Comparison of ENCODE assay signal across 8 cellular contexts in genomic region chr12:124548854-124549378, GRCh38. TPM values are rescaled to one million over a fixed set of nuclear protein-coding genes. Genes with fewer than 3 reads are reported as not detected.
A peak's percentile ranks its signal among the peaks of the same experiment; 100 is the strongest.
DNase-seq lines count a peak whose midpoint lies in the region; ATAC-seq lines count a peak whose summit lies in the region.

No MANE protein-coding gene starts in this region.

- no peaks in the 10 kb centered on the region for H3K27me3 ChIP-seq in neuronal stem cell (ENCODE audit: control insufficient read depth in 3 of 3, insufficient read depth in 3 of 3, low read depth in 1 of 3, low read length in 3 of 3)

- in situ Hi-C loops in ACHN (cut with HindIII; ENCODE audit: low pct_ligation_motif_present, low pct_unique_long_range_greater_than_20kb, low sequenced_read_pairs), result no loop called here

- H3K4me2 ChIP-seq in neuronal stem cell (ENCODE audit: insufficient read depth, low read length, poor library complexity, severe bottlenecking), result no peak overlapping the region

- no peak overlapping the region for H3K23ac ChIP-seq in neuronal stem cell (ENCODE audit: low read depth, low read length, poor library complexity)

- peak overlapping the region; percentile 87 for H3K18ac ChIP-seq in neuronal stem cell (ENCODE audit: low read length)

- H3K9me3 ChIP-seq in neuronal stem cell (replicated peaks in 1 of 2; ENCODE audit: control insufficient read depth in 2 of 2, insufficient read depth in 1 of 2, low read depth in 1 of 2, low read length in 2 of 2), result no peaks in the 10 kb centered on the region

- no peak overlapping the region for H2BK12ac ChIP-seq in neuronal stem cell (ENCODE audit: low read length)

- no peak overlapping the region for H3K27ac ChIP-seq in neuronal stem cell (replicated peaks; ENCODE audit: low read length)

- H3K4ac ChIP-seq in neuronal stem cell (ENCODE audit: low read length), result no peak overlapping the region

- H3K9ac ChIP-seq in neuronal stem cell (ENCODE audit: low read depth, low read length, poor library complexity), result peak overlapping the region; percentile 7

- H3K4me1 ChIP-seq in neuronal stem cell (ENCODE audit: control insufficient read depth in 2 of 2, insufficient read depth in 1 of 2, low read depth in 1 of 2, low read length in 2 of 2), result peaks cover 23 to 30% of the 10 kb centered on the region in 2 donors

- no CpG with 5 or more reads among the region's 24 CpGs for WGBS in neuronal stem cell (ENCODE audit: extremely low coverage in 2 of 2, insufficient read length in 2 of 2, insufficient replicate concordance in 1 of 2), 2 donors

- H2BK120ac ChIP-seq in neuronal stem cell (ENCODE audit: low read depth, low read length), result no peak overlapping the region

- no peak overlapping the region for H2BK15ac ChIP-seq in neuronal stem cell (ENCODE audit: low read length)

- H3K79me1 ChIP-seq in neuronal stem cell (ENCODE audit: low read depth, low read length), result peaks cover 22% of the 10 kb centered on the region

- no peak overlapping the region for H2AFZ ChIP-seq in neuronal stem cell (ENCODE audit: low read length)

- peak overlapping the region; percentile 53 for H2AK5ac ChIP-seq in neuronal stem cell (ENCODE audit: low read depth, low read length)

- no peak overlapping the region for H3K4me3 ChIP-seq in neuronal stem cell (ENCODE audit: low read length in 2 of 2)

- no peak overlapping the region for H2BK5ac ChIP-seq in neuronal stem cell (ENCODE audit: low read length)

- no peak overlapping the region for H3K14ac ChIP-seq in neuronal stem cell (ENCODE audit: low read length)

- H4K91ac ChIP-seq in neuronal stem cell (ENCODE audit: low read depth, low read length, poor library complexity), result no peak overlapping the region

- ATAC-seq in HG02938 (IDR thresholded peaks at IDR 0.05; ENCODE audit: unreplicated experiment) (no peak), GM19455 (IDR thresholded peaks at IDR 0.05; ENCODE audit: unreplicated experiment) (no peak)

- DNase-seq in ACHN, result peak; percentile 65
- DNase-seq in NCI-H2029 (lab: John Stamatoyannopoulos, UW), result peak; percentile 80
- DNase-seq in dermis blood vessel endothelial cell, result peak; percentile 80
- no peak for DNase-seq in neuronal stem cell (ENCODE audit: low spot score)
- no peak for DNase-seq in midbrain (lab: John Stamatoyannopoulos, UW)
- DNase-seq in HPDE6-E6E7 (ENCODE audit: extremely low spot score), result no peak

- peak overlapping the region; percentile 20 for H4K8ac ChIP-seq in neuronal stem cell (ENCODE audit: low read depth, low read length)

- H3K36me3 ChIP-seq in neuronal stem cell (replicated peaks in 1 of 2; ENCODE audit: control insufficient read depth in 2 of 2, insufficient read depth in 2 of 2, low read length in 2 of 2), result no peaks in the 10 kb centered on the region

RNA-seq across cellular contexts. Expression of gene NCOR2, which starts 18.5 kb away (rescaled TPM):
- total RNA-seq in dermis blood vessel endothelial cell, result 25.7 and 44.3 TPM in 2 replicates
- polyA plus RNA-seq in neuronal stem cell (2013, experiment 1 of 2), result 80.7 TPM
- polyA plus RNA-seq in neuronal stem cell (2013, experiment 2 of 2), result 80.2 TPM

Comparison
In these comparisons a context has a peak if more than half of its experiments do, and no peak if none do; other contexts are left out.
1. DNase-seq: peak in ACHN (single experiment), NCI-H2029 (single experiment) and dermis blood vessel endothelial cell (single experiment); none in neuronal stem cell (single experiment), midbrain (single experiment) and HPDE6-E6E7 (single experiment).